ENCODE assay signal across 8 cellular contexts in the genomic region with DNA sequence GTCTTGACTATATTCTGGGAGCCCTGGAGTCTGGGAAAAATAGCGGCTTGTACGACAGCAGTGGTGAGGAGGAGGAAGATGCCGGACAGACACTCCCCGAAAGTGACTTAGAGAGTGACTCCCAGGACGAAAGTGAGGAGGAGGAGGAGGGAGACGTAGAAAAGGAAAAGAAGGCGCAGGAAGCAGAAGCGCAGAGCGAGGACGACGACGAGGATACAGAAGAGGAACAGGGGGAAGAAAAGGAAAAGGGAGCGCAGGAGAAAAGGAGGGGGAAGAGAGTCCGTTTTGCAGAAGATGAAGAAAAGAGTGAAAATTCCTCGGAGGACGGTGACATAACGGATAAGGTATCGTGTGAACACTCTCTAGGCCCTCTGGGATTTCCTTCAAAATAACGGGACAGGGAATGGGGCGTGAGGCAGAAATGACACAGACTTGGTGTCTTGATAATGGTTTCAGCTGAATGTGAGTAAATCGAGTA. TPM values are rescaled to one million over a fixed set of nuclear protein-coding genes. Genes with fewer than 3 reads are reported as not detected.
A peak's percentile ranks its signal among the peaks of the same experiment; 100 is the strongest.
DNase-seq lines count a peak whose midpoint lies in the region; ATAC-seq, FAIRE-seq and TF ChIP-seq lines count a peak whose summit lies in the region.

No MANE protein-coding gene starts in this region.

- no peaks in the 10 kb centered on the region for H3K9me3 ChIP-seq in right lobe of liver
- no peaks in the 10 kb centered on the region for H3K9me3 ChIP-seq in upper lobe of right lung

- H3K4me1 ChIP-seq in ACC112 (ENCODE audit: control insufficient read depth, insufficient read depth, low read length, unreplicated experiment) = peaks cover 11% of the 10 kb centered on the region
- H3K4me1 ChIP-seq in right lobe of liver = peaks cover 0 to 19% (median 8%) of the 10 kb centered on the region in 4 donors
- peaks cover 20% of the 10 kb centered on the region for H3K4me1 ChIP-seq in upper lobe of right lung

- H3K36me3 Mint-ChIP-seq in activated naive CD8-positive, alpha-beta T cell treated with anti-CD3 and anti-CD28 coated beads, Interleukin-2, amount 50 U/mL, for 24 hours (ENCODE audit: low read depth) = peaks cover 41% of the 10 kb centered on the region

- peak overlapping the region; percentile 76 for H3K27ac Mint-ChIP-seq in activated naive CD8-positive, alpha-beta T cell treated with anti-CD3 and anti-CD28 coated beads, Interleukin-2, amount 50 U/mL, for 24 hours

- H3K9me3 Mint-ChIP-seq in activated naive CD8-positive, alpha-beta T cell treated with anti-CD3 and anti-CD28 coated beads, Interleukin-2, amount 50 U/mL, for 24 hours = no peaks in the 10 kb centered on the region

- intact Hi-C loops in right lobe of liver (cut with DNase I) = no loop called here
- intact Hi-C loops in upper lobe of right lung (cut with DNase I) = no loop called here

- TF ChIP-seq CTCF in HL-60 (IDR thresholded peaks at IDR 0.05; ENCODE audit: insufficient read depth, low read length) = no peak
- no peak for TF ChIP-seq CTCF in right lobe of liver (IDR thresholded peaks at IDR 0.05)
- TF ChIP-seq CTCF in upper lobe of right lung (IDR thresholded peaks at IDR 0.05) = no peak
- no peak for TF ChIP-seq CTCF in D721Med (IDR thresholded peaks at IDR 0.05; ENCODE audit: insufficient read depth, missing control alignments)

- 2% methylated on average over 21 of the region's 21 CpGs for WGBS in right lobe of liver (ENCODE audit: insufficient coverage, low coverage, low lambda C conversion rate, missing lambda C conversion rate)

- H3K79me2 ChIP-seq in ACC112 (ENCODE audit: control insufficient read depth, insufficient read depth, low read length, unreplicated experiment) = peaks cover 56% of the 10 kb centered on the region

- peak overlapping the region; percentile 98 for H3K4me3 ChIP-seq in ACC112 (ENCODE audit: low read depth, low read length)
- H3K4me3 ChIP-seq in HL-60 (replicated peaks; ENCODE audit: insufficient read depth, low read length) = peak overlapping the region; percentile 83
- peak overlapping the region; percentile 98 to 100 (median 100) for H3K4me3 ChIP-seq in right lobe of liver
- H3K4me3 ChIP-seq in upper lobe of right lung = peak overlapping the region; percentile 77

- DNase-seq in HL-60 (ENCODE audit: low read depth in 1 of 2, low spot score in 1 of 2) = peak; percentile 26 to 51
- DNase-seq in activated naive CD8-positive, alpha-beta T cell treated with anti-CD3 and anti-CD28 coated beads, Interleukin-2, amount 50 U/mL, for 24 hours = no peak
- DNase-seq in right lobe of liver = no peak
- DNase-seq in upper lobe of right lung = no peak
- no peak for DNase-seq in D721Med (ENCODE audit: insufficient read length, low spot score)
- no peak for DNase-seq in DMS79 (lab: John Stamatoyannopoulos, UW)

- H3K27me3 ChIP-seq in ACC112 (ENCODE audit: insufficient read depth, low read length) (no peaks in the 10 kb centered on the region), HL-60 (ENCODE audit: insufficient read depth, poor library complexity, severe bottlenecking) (peaks cover 2% of the 10 kb centered on the region), right lobe of liver (no peaks in the 10 kb centered on the region), upper lobe of right lung (no peaks in the 10 kb centered on the region)

- H3K36me3 ChIP-seq in ACC112 (ENCODE audit: insufficient read depth, low read length) = peaks cover 24% of the 10 kb centered on the region
- H3K36me3 ChIP-seq in right lobe of liver = peaks cover 0 to 28% (median 3%) of the 10 kb centered on the region in 4 donors
- H3K36me3 ChIP-seq in upper lobe of right lung = peaks cover 34% of the 10 kb centered on the region

- TF ChIP-seq POLR2A in right lobe of liver (IDR thresholded peaks at IDR 0.05) = no peak

- H2AFZ ChIP-seq in ACC112 (ENCODE audit: low read length, unreplicated experiment) = peak overlapping the region; percentile 91

- peaks cover 31% of the 10 kb centered on the region for H3K4me1 Mint-ChIP-seq in activated naive CD8-positive, alpha-beta T cell treated with anti-CD3 and anti-CD28 coated beads, Interleukin-2, amount 50 U/mL, for 24 hours

- peak overlapping the region; percentile 92 for H3K4me3 Mint-ChIP-seq in activated naive CD8-positive, alpha-beta T cell treated with anti-CD3 and anti-CD28 coated beads, Interleukin-2, amount 50 U/mL, for 24 hours

- no peak for FAIRE-seq in D721Med (lab: Jason Lieb, UNC)

- H3K27me3 Mint-ChIP-seq in activated naive CD8-positive, alpha-beta T cell treated with anti-CD3 and anti-CD28 coated beads, Interleukin-2, amount 50 U/mL, for 24 hours = peaks cover 17% of the 10 kb centered on the region

- no peak for ATAC-seq in activated naive CD8-positive, alpha-beta T cell treated with anti-CD3 and anti-CD28 coated beads, Interleukin-2, amount 50 U/mL, for 24 hours
- ATAC-seq in right lobe of liver (no peak), upper lobe of right lung (no peak), GM18907 (IDR thresholded peaks at IDR 0.05; ENCODE audit: unreplicated experiment) (no peak)

- H3K27ac ChIP-seq in ACC112 (ENCODE audit: low read depth, low read length) = peak overlapping the region; percentile 76
- peak overlapping the region; percentile 82 for H3K27ac ChIP-seq in HL-60 (replicated peaks)
- H3K27ac ChIP-seq in right lobe of liver = no peak overlapping the region
- no peak overlapping the region for H3K27ac ChIP-seq in upper lobe of right lung

RNA-seq across cellular contexts. Expression of gene NOM1, which starts 0.9 kb away (rescaled TPM):
- 10 to 100 TPM in 1 of 6 experiments, 1 to 10 TPM in 5; 6.1 to 10.2 (median 8.1) TPM for total RNA-seq in right lobe of liver
- total RNA-seq in upper lobe of right lung = 20.6 TPM

RNA-seq across cellular contexts. Expression of gene LMBR1, which starts 57.4 kb away (rescaled TPM):
- 10 to 100 TPM; 25.1 to 34.5 (median 31.7) TPM for total RNA-seq in right lobe of liver
- total RNA-seq in upper lobe of right lung = 70.5 TPM

Comparison
In these comparisons a context has a peak if more than half of its experiments do, and no peak if none do; other contexts are left out.
1. H3K27ac ChIP-seq: peak in ACC112 (single experiment) and HL-60 (single experiment); none in right lobe of liver (0 of 3) and upper lobe of right lung (single experiment).
2. DNase-seq: peak in HL-60 (2 of 2); none in activated naive CD8-positive, alpha-beta T cell treated with anti-CD3 and anti-CD28 coated beads, Interleukin-2, amount 50 U/mL, for 24 hours (single experiment), right lobe of liver (0 of 3), upper lobe of right lung (single experiment), D721Med (single experiment) and DMS79 (single experiment).
3. Peak in every context shown above with its lines, with median percentiles within 50 percentile points of each other: H3K4me3 ChIP-seq.